ENCODE assay signal across 1 cellular context in genomic region chr18:7725473-7725872, GRCh38.
TF ChIP-seq lines count a peak whose summit lies in the region.

No MANE protein-coding gene starts in this region.

TF ChIP-seq in WTC11, 78 proteins besides CTCF, POLR2A, EP300 and RAD21:
- TF ChIP-seq FOXJ3 (CRISPR knock-in tag; IDR thresholded peaks at IDR 0.05; ENCODE audit: borderline replicate concordance) (no peak), HMGXB4 (CRISPR knock-in tag; IDR thresholded peaks at IDR 0.05) (no peak)
- TF ChIP-seq, protein P1, sequence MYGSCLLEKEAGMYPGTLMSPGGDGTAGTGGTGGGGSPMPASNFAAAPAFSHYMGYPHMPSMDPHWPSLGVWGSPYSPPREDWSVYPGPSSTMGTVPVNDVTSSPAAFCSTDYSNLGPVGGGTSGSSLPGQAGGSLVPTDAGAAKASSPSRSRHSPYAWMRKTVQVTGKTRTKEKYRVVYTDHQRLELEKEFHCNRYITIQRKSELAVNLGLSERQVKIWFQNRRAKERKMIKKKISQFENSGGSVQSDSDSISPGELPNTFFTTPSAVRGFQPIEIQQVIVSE (CRISPR knock-in tag; IDR thresholded peaks at IDR 0.05; ENCODE audit: borderline replicate concordance), result no peak
